ENCODE assay signal across 24 cellular contexts in the genomic region with DNA sequence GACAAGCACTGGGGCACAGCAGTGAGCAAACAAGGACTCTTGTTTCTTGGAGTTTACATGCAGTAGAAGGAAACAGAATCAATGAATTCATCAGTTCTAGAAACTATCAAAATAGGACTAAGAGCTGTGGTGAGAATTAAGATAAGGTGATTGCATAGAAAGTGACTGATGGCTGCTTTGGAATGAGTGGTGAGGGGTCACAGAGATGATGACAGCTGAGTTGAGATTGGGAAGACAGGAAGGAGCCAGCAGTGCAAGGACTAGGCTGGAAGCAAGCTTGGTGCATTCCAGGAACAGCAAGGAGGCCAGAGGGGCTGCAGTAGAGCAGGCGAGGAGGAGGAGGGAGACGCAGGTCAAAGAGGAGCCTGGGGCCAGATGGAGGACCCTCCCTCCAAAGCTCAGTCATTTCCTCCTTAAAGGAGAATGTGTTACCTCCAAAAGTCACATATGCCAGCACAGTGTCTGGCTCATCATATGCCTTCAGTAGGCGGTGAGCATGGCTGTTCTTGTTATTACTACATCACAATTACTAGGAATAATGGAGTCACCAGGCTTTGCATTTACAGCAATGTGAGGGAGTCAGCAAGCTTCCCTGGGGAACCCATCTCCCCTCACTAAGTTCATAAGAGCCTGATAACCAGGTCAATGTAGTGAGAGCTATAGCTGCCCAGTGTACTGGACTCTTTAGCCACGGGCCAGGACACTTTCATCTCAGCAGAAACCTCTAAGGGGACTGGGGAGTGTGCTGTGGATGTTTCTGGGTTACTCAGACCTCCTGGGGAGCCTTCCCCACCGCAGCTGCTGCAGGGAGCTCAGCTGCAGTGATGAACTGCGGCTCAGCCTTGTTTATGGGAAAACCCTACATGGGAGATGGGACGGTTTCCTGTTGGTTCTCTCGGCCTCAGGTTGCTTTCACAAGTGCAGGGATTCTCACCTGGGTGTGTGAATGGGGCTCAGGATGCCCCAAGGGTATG.
DNase-seq lines count a peak whose midpoint lies in the region; ATAC-seq and TF ChIP-seq lines count a peak whose summit lies in the region.
"Had no signal": no experiment of that assay in that cellular context is flagged by ENCODE, and none has a peak within 500 bp of the region (broad histone marks: within the 10 kb centered on the region; RNA-seq: fewer than 3 reads in every experiment).

No MANE protein-coding gene starts in this region.

- H3K27me3 Mint-ChIP-seq in activated CD4-positive, alpha-beta memory T cell treated with anti-CD3 and anti-CD28 coated beads for 36 hours = no peaks in the 10 kb centered on the region
- no peaks in the 10 kb centered on the region for H3K27me3 Mint-ChIP-seq in activated CD4-positive, alpha-beta memory T cell treated with anti-CD3 and anti-CD28 coated beads, Interleukin-2, amount 10 ng/mL, durations not matched to agents 7 days and 5 days

- no peak for ATAC-seq in GM21515 (IDR thresholded peaks at IDR 0.05; ENCODE audit: unreplicated experiment)
- ATAC-seq in HG03025 (IDR thresholded peaks at IDR 0.05; ENCODE audit: low FRiP score, unreplicated experiment) = no peak
- ATAC-seq: CD8-positive, alpha-beta T cell; GM12878 had no signal

- no peaks in the 10 kb centered on the region for H3K36me3 Mint-ChIP-seq in activated CD4-positive, alpha-beta memory T cell treated with anti-CD3 and anti-CD28 coated beads for 36 hours
- no peaks in the 10 kb centered on the region for H3K36me3 Mint-ChIP-seq in activated CD4-positive, alpha-beta memory T cell treated with anti-CD3 and anti-CD28 coated beads, Interleukin-2, amount 10 ng/mL, durations not matched to agents 7 days and 5 days (ENCODE audit: low read depth)
- H3K36me3 Mint-ChIP-seq: activated naive CD8-positive, alpha-beta T cell treated with anti-CD3 and anti-CD28 coated beads, Interleukin-2, amount 10 ng/mL, durations not matched to agents 7 days and 5 days; CD8-positive, alpha-beta T cell; neural progenitor cell had no signal

- H3K9me3 Mint-ChIP-seq in activated CD4-positive, alpha-beta memory T cell treated with anti-CD3 and anti-CD28 coated beads for 36 hours = no peaks in the 10 kb centered on the region
- H3K9me3 Mint-ChIP-seq in activated CD4-positive, alpha-beta memory T cell treated with anti-CD3 and anti-CD28 coated beads, Interleukin-2, amount 10 ng/mL, durations not matched to agents 7 days and 5 days = no peaks in the 10 kb centered on the region
- H3K9me3 Mint-ChIP-seq: activated naive CD8-positive, alpha-beta T cell treated with anti-CD3 and anti-CD28 coated beads, Interleukin-2, amount 10 ng/mL, durations not matched to agents 7 days and 5 days; CD8-positive, alpha-beta T cell; neural progenitor cell; T-helper 2 cell treated with Interferon-gamma antibody and Interleukin-4, amounts not matched to agents 5 μg/mL and 100 μg/mL, for 36 hours had no signal

- peak overlapping the region; percentile 24 for H3K27ac Mint-ChIP-seq in activated CD4-positive, alpha-beta memory T cell treated with anti-CD3 and anti-CD28 coated beads for 36 hours
- no peak overlapping the region for H3K27ac Mint-ChIP-seq in activated CD4-positive, alpha-beta memory T cell treated with anti-CD3 and anti-CD28 coated beads, Interleukin-2, amount 10 ng/mL, durations not matched to agents 7 days and 5 days
- H3K27ac Mint-ChIP-seq: activated naive CD8-positive, alpha-beta T cell treated with anti-CD3 and anti-CD28 coated beads, Interleukin-2, amount 10 ng/mL, durations not matched to agents 7 days and 5 days; B cell; CD8-positive, alpha-beta T cell; neural progenitor cell; T-helper 2 cell treated with Interferon-gamma antibody and Interleukin-4, amounts not matched to agents 5 μg/mL and 100 μg/mL, for 36 hours had no signal

- H3K4me3 Mint-ChIP-seq in activated CD4-positive, alpha-beta memory T cell treated with anti-CD3 and anti-CD28 coated beads for 36 hours = no peak overlapping the region
- no peak overlapping the region for H3K4me3 Mint-ChIP-seq in activated CD4-positive, alpha-beta memory T cell treated with anti-CD3 and anti-CD28 coated beads, Interleukin-2, amount 10 ng/mL, durations not matched to agents 7 days and 5 days
- H3K4me3 Mint-ChIP-seq: activated naive CD8-positive, alpha-beta T cell treated with anti-CD3 and anti-CD28 coated beads, Interleukin-2, amount 10 ng/mL, durations not matched to agents 7 days and 5 days; B cell; CD8-positive, alpha-beta T cell; neural progenitor cell; T-helper 2 cell treated with Interferon-gamma antibody and Interleukin-4, amounts not matched to agents 5 μg/mL and 100 μg/mL, for 36 hours had no signal

- peaks cover 10% of the 10 kb centered on the region for H3K4me1 Mint-ChIP-seq in activated CD4-positive, alpha-beta memory T cell treated with anti-CD3 and anti-CD28 coated beads for 36 hours (ENCODE audit: low read depth)
- H3K4me1 Mint-ChIP-seq in activated CD4-positive, alpha-beta memory T cell treated with anti-CD3 and anti-CD28 coated beads, Interleukin-2, amount 10 ng/mL, durations not matched to agents 7 days and 5 days = no peaks in the 10 kb centered on the region
- H3K4me1 Mint-ChIP-seq: activated naive CD8-positive, alpha-beta T cell treated with anti-CD3 and anti-CD28 coated beads, Interleukin-2, amount 10 ng/mL, durations not matched to agents 7 days and 5 days; B cell had no signal

- intact Hi-C loops in activated CD4-positive, alpha-beta memory T cell treated with anti-CD3 and anti-CD28 coated beads for 36 hours (cut with micrococcal nuclease) = no loop called here

- TF ChIP-seq CTCF in choroid plexus epithelial cell (conservative IDR thresholded peaks at IDR 0.05; ENCODE audit: low read depth, low read length) = no peak

- POLR2A ChIA-PET in activated CD4-positive, alpha-beta memory T cell treated with anti-CD3 and anti-CD28 coated beads for 36 hours (lab: Charles Lee) = no interaction called here
- POLR2A ChIA-PET in activated CD4-positive, alpha-beta memory T cell treated with anti-CD3 and anti-CD28 coated beads, Interleukin-2, amount 10 ng/mL, durations not matched to agents 7 days and 5 days (lab: Charles Lee) = interaction anchor here (0.9 kb wide), 1 partner anchor 10 kb away, joined by 3 read pairs; no protein-coding TSS in a partner anchor

- no peak overlapping the region for H3K4me3 ChIP-seq in choroid plexus epithelial cell (ENCODE audit: low read depth, low read length)
- H3K4me3 ChIP-seq: GM12878, neural progenitor cell, stomach had no signal

- peak; percentile 44 for DNase-seq in activated CD4-positive, alpha-beta memory T cell treated with anti-CD3 and anti-CD28 coated beads for 36 hours
- DNase-seq in activated CD4-positive, alpha-beta memory T cell treated with anti-CD3 and anti-CD28 coated beads, Interleukin-2, amount 10 ng/mL, durations not matched to agents 7 days and 5 days = no peak
- peak; percentile 85 for DNase-seq in A172 (ENCODE audit: low spot score)
- peak; percentile 56 for DNase-seq in LHCN-M2 (ENCODE audit: low read depth)
- DNase-seq in choroid plexus epithelial cell (ENCODE audit: low read depth) = peak; percentile 90
- no peak for DNase-seq in AML-193 (lab: John Stamatoyannopoulos, UW)
- DNase-seq: activated CD4-positive, alpha-beta T cell treated with anti-CD3 and anti-CD28 coated beads for 4 hours; activated effector memory CD4-positive, alpha-beta T cell treated with Interleukin-2 at 50 U/mL for 16 hours; activated naive CD8-positive, alpha-beta T cell treated with anti-CD3 and anti-CD28 coated beads, Interleukin-2, amount 10 ng/mL, durations not matched to agents 7 days and 5 days; aorta; caudate nucleus; CD8-positive, alpha-beta T cell; NCI-H1436 treated with DMSO at 0.1 percent for 48 hours; NCI-H2081 treated with DMSO at 0.1 percent for 48 hours; NCI-H345; retina; SIG-M5; stomach had no signal

- CTCF ChIA-PET in activated CD4-positive, alpha-beta memory T cell treated with anti-CD3 and anti-CD28 coated beads for 36 hours (lab: Charles Lee) = interaction anchor here (1.2 to 1.3 kb wide), 2 partner anchors 27 to 153 kb away, joined by 3 read pairs; no protein-coding TSS in a partner anchor
- CTCF ChIA-PET in activated CD4-positive, alpha-beta memory T cell treated with anti-CD3 and anti-CD28 coated beads, Interleukin-2, amount 10 ng/mL, durations not matched to agents 7 days and 5 days (lab: Charles Lee) = no interaction called here

Comparison
In these comparisons a context has a peak if more than half of its experiments do, and no peak if none do; other contexts are left out.
1. DNase-seq: peak in activated CD4-positive, alpha-beta memory T cell treated with anti-CD3 and anti-CD28 coated beads for 36 hours (single experiment), A172 (single experiment), LHCN-M2 (single experiment) and choroid plexus epithelial cell (single experiment); none in activated CD4-positive, alpha-beta memory T cell treated with anti-CD3 and anti-CD28 coated beads, Interleukin-2, amount 10 ng/mL, durations not matched to agents 7 days and 5 days (single experiment) and AML-193 (0 of 2).